ENCODE assay signal across 13 cellular contexts in genomic region chr4:3645711-3646221, GRCh38.
"Had no signal": no experiment of that assay in that cellular context is flagged by ENCODE, and none has a peak within 500 bp of the region (broad histone marks: within the 10 kb centered on the region; RNA-seq: fewer than 3 reads in every experiment).

No MANE protein-coding gene starts in this region.

- H3K79me2 ChIP-seq: hepatocyte had no signal

- DNase-seq: activated CD4-positive, CD25-positive, alpha-beta regulatory T cell; activated T-cell treated with anti-CD3 and anti-CD28 coated beads, Interleukin-2, amount 50 U/mL, for 1 hour; cerebellar nuclear complex; endodermal cell; erythroblast; kidney glomerular epithelial cell; stimulated activated CD4-positive, alpha-beta T cell treated with anti-CD3 and anti-CD28 coated beads, Interleukin-4, amount 100 ng/mL, for 1 hour; stimulated activated CD8-positive, alpha-beta memory T cell treated with anti-CD3 and anti-CD28 coated beads, Interleukin-4, amount 100 ng/mL, for 48 hours; stimulated activated naive CD8-positive, alpha-beta T cell treated with anti-CD3 and anti-CD28 coated beads, Interleukin-15, Interleukin-2, amounts not matched to agents 100 U/mL and 50 U/mL, for 24 hours; testis had no signal

- H3K4me2 ChIP-seq: hepatocyte had no signal

- H3K27me3 ChIP-seq: brain microvascular endothelial cell, hepatocyte, testis had no signal

- H3K9me3 ChIP-seq: testis had no signal

- H3K4me1 ChIP-seq: testis had no signal

- H3K4me3 ChIP-seq: hepatocyte, testis had no signal

- H3K27ac ChIP-seq: brain microvascular endothelial cell, hepatocyte, testis had no signal

- H3K36me3 ChIP-seq: brain microvascular endothelial cell had no signal

- ATAC-seq: right cardiac atrium; stimulated activated naive CD8-positive, alpha-beta T cell treated with anti-CD3 and anti-CD28 coated beads, Interleukin-15, Interleukin-2, amounts not matched to agents 100 U/mL and 50 U/mL, for 24 hours had no signal

- H2AFZ ChIP-seq: hepatocyte had no signal
